In genomic region chr9:37575921-37576721, GRCh38 we compare ENCODE assay signal across 8 cellular contexts. TPM values are rescaled to one million over a fixed set of nuclear protein-coding genes. Genes with fewer than 3 reads are reported as not detected.
DNase-seq lines count a peak whose midpoint lies in the region; ATAC-seq, FAIRE-seq and TF ChIP-seq lines count a peak whose summit lies in the region.

Gene FBXO10 (minus strand): TSS chr9:37576380. CDS start chr9:37541768, 34,612 bp downstream.

- intact Hi-C loops in Right ventricle myocardium superior (cut with DNase I): no loop called here

- peak within 1 kb of the TSS; percentile 92 for H3K9ac ChIP-seq in adipocyte (ENCODE audit: low read length)

- peak; percentile 93 for FAIRE-seq in urothelium cell line (lab: Jason Lieb, UNC)

- H3K4me3 ChIP-seq in HL-60 (replicated peaks; ENCODE audit: insufficient read depth, low read length) (no peak within 1 kb of the TSS), adipocyte (ENCODE audit: low read length) (peak within 1 kb of the TSS; percentile 86)

- peaks cover 37% of the 10 kb centered on the region for H3K4me1 ChIP-seq in adipocyte (ENCODE audit: control insufficient read depth, insufficient read depth, low read length)

- H3K27me3 ChIP-seq in HL-60 (ENCODE audit: insufficient read depth, poor library complexity, severe bottlenecking) (no peaks in the 10 kb centered on the region), adipocyte (replicated peaks; ENCODE audit: control insufficient read depth, insufficient read depth, low read length) (no peaks in the 10 kb centered on the region)

- H3K27ac ChIP-seq in HL-60 (replicated peaks): peak within 1 kb of the TSS; percentile 48

- ATAC-seq in GM19468 (IDR thresholded peaks at IDR 0.05; ENCODE audit: extremely low read depth, unreplicated experiment) (peak; percentile 41), Right ventricle myocardium superior (ENCODE audit: poor library complexity) (peak; percentile 98), omental fat pad (ENCODE audit: low FRiP score) (peak; percentile 97)

- peaks cover 9% of the 10 kb centered on the region for H3K36me3 ChIP-seq in adipocyte (ENCODE audit: control insufficient read depth, insufficient read depth, low read length, severe bottlenecking)

- no peaks in the 10 kb centered on the region for H3K9me3 ChIP-seq in adipocyte (ENCODE audit: control insufficient read depth, low read length)

- DNase-seq in COLO668 (lab: John Stamatoyannopoulos, UW; ENCODE audit: unreplicated experiment) (peak; percentile 85), HL-60 (ENCODE audit: low read depth in 1 of 2, low spot score in 1 of 2) (peak in 1 of 2 experiments; percentile 35), adipocyte (ENCODE audit: low read depth) (peak; percentile 90), Right ventricle myocardium superior (peak; percentile 85), omental fat pad (ENCODE audit: low spot score) (peak; percentile 33), urothelium cell line (ENCODE audit: low spot score) (peak; percentile 91)

- peak; percentile 13 for TF ChIP-seq POLR2A in Raji (IDR thresholded peaks at IDR 0.05; ENCODE audit: insufficient read depth, low read depth, low read length)

- no peak for TF ChIP-seq CTCF in HL-60 (IDR thresholded peaks at IDR 0.05; ENCODE audit: insufficient read depth, low read length)
- no peak for TF ChIP-seq CTCF in omental fat pad (IDR thresholded peaks at IDR 0.05)

RNA-seq across cellular contexts. Expression of gene FBXO10, which starts in this region (rescaled TPM):
- 6.2 TPM for total RNA-seq in Right ventricle myocardium superior
- 10 to 100 TPM in 2 of 4 donors, 1 to 10 TPM in 2; 7.3 to 16.2 (median 9.2) TPM for total RNA-seq in omental fat pad

Comparison
In these comparisons a context has a peak if more than half of its experiments do, and no peak if none do; other contexts are left out.
1. ATAC-seq: peak in every context shown above with its lines; median percentile 98 in Right ventricle myocardium superior; 97 in omental fat pad; 41 in GM19468.